Comparison of ENCODE assay signal across 19 cellular contexts in genomic region chr1:245169391-245169790, GRCh38. TPM values are rescaled to one million over a fixed set of nuclear protein-coding genes. Genes with fewer than 3 reads are reported as not detected.
DNase-seq lines count a peak whose midpoint lies in the region; ATAC-seq and TF ChIP-seq lines count a peak whose summit lies in the region.
"Had no signal": no experiment of that assay in that cellular context is flagged by ENCODE, and none has a peak within 500 bp of the region (broad histone marks: within the 10 kb centered on the region; RNA-seq: fewer than 3 reads in every experiment).

No MANE protein-coding gene starts in this region.

- H3K27ac Mint-ChIP-seq in CD14-positive monocyte, result peak overlapping the region in 4 of 7 donors; percentile 59 to 76 (median 65)
- no peak overlapping the region for H3K27ac Mint-ChIP-seq in activated CD4-positive, alpha-beta T cell treated with anti-CD3 and anti-CD28 coated beads, Interleukin-2, amount 10 ng/mL, durations not matched to agents 7 days and 5 days
- H3K27ac Mint-ChIP-seq: CD4-positive, CD25-positive, alpha-beta regulatory T cell; HFFc6 had no signal

- no peak overlapping the region for H3K4ac ChIP-seq in mesenchymal stem cell (ENCODE audit: low read depth in 1 of 2, low read length in 2 of 2)

- POLR2A ChIA-PET in activated CD4-positive, alpha-beta T cell treated with anti-CD3 and anti-CD28 coated beads, Interleukin-2, amount 10 ng/mL, durations not matched to agents 7 days and 5 days (lab: Charles Lee), result no interaction called here

- no peak overlapping the region for H3K18ac ChIP-seq in mesenchymal stem cell (ENCODE audit: low read depth in 1 of 2, low read length in 2 of 2)

- H3K36me3 Mint-ChIP-seq in CD14-positive monocyte, result peaks cover 0 to 2% of the 10 kb centered on the region in 2 donors
- H3K36me3 Mint-ChIP-seq in activated CD4-positive, alpha-beta T cell treated with anti-CD3 and anti-CD28 coated beads, Interleukin-2, amount 10 ng/mL, durations not matched to agents 7 days and 5 days (ENCODE audit: low read depth), result no peaks in the 10 kb centered on the region

- H2AK5ac ChIP-seq in mesenchymal stem cell (ENCODE audit: low read length, severe bottlenecking), result no peak overlapping the region

- H2BK5ac ChIP-seq in mesenchymal stem cell (ENCODE audit: low read depth, low read length, poor library complexity, severe bottlenecking), result no peak overlapping the region

- H3K4me1 ChIP-seq in mesenchymal stem cell (ENCODE audit: control insufficient read depth, insufficient read depth, low read depth, low read length), result no peaks in the 10 kb centered on the region

- no peak overlapping the region for H3K4me2 ChIP-seq in mesenchymal stem cell (ENCODE audit: low read length, poor library complexity, severe bottlenecking)
- H3K4me2 ChIP-seq: SK-N-SH had no signal

- peaks cover 11 to 14% of the 10 kb centered on the region in 2 experiments for H3K27me3 ChIP-seq in mesenchymal stem cell (ENCODE audit: control insufficient read depth in 1 of 2, insufficient read depth in 1 of 2, low read length in 2 of 2)

- H3K79me1 ChIP-seq in mesenchymal stem cell (replicated peaks; ENCODE audit: low read length, poor library complexity, severe bottlenecking), result no peaks in the 10 kb centered on the region

- H3K36me3 ChIP-seq in SK-N-MC (ENCODE audit: insufficient read depth, low read length), result no peaks in the 10 kb centered on the region
- H3K36me3 ChIP-seq in mesenchymal stem cell (ENCODE audit: control insufficient read depth in 1 of 2, insufficient read depth in 2 of 2, low read depth in 1 of 2, low read length in 2 of 2), result no peaks in the 10 kb centered on the region

- peaks cover 49% of the 10 kb centered on the region for H3K4me1 Mint-ChIP-seq in CD14-positive monocyte
- peaks cover 4% of the 10 kb centered on the region for H3K4me1 Mint-ChIP-seq in activated CD4-positive, alpha-beta T cell treated with anti-CD3 and anti-CD28 coated beads, Interleukin-2, amount 10 ng/mL, durations not matched to agents 7 days and 5 days

- H2BK12ac ChIP-seq in mesenchymal stem cell (ENCODE audit: low read length in 2 of 2), result peak overlapping the region in 1 of 2 experiments; percentile 19

- no peak for ATAC-seq in HG02981 (IDR thresholded peaks at IDR 0.05; ENCODE audit: unreplicated experiment)
- ATAC-seq: PC-3 had no signal

- no peak overlapping the region for H2BK120ac ChIP-seq in mesenchymal stem cell (ENCODE audit: low read depth, low read length)

- peak overlapping the region; percentile 14 for H4K8ac ChIP-seq in mesenchymal stem cell (ENCODE audit: low read length)

- no peak for TF ChIP-seq CTCF in CD14-positive monocyte (IDR thresholded peaks at IDR 0.05)

- no peak overlapping the region for H2BK15ac ChIP-seq in mesenchymal stem cell (ENCODE audit: low read depth, poor library complexity, severe bottlenecking)

- in situ Hi-C loops in KBM-7 (cut with MboI; ENCODE audit: low pct_unique_long_range_greater_than_20kb, low sequenced_read_pairs), result loop anchor here (25.0 kb wide), 1 partner anchor 818 kb away; no protein-coding TSS in a partner anchor

- no peak overlapping the region for H4K91ac ChIP-seq in mesenchymal stem cell (ENCODE audit: low read length)

- H3K9me3 Mint-ChIP-seq in CD14-positive monocyte, result peaks cover 8 to 22% (median 14%) of the 10 kb centered on the region in 7 donors
- H3K9me3 Mint-ChIP-seq in activated CD4-positive, alpha-beta T cell treated with anti-CD3 and anti-CD28 coated beads, Interleukin-2, amount 10 ng/mL, durations not matched to agents 7 days and 5 days, result no peaks in the 10 kb centered on the region
- H3K9me3 Mint-ChIP-seq: HFFc6 had no signal

- CTCF ChIA-PET in activated CD4-positive, alpha-beta T cell treated with anti-CD3 and anti-CD28 coated beads, Interleukin-2, amount 10 ng/mL, durations not matched to agents 7 days and 5 days (lab: Charles Lee), result interaction anchor here (0.6 to 1.2 kb wide), 2 partner anchors 13 to 759 kb away, joined by 5 to 6 read pairs; no protein-coding TSS in a partner anchor

- WGBS in mesenchymal stem cell, result 25% methylated on average over 7 of the region's 7 CpGs

- no peak overlapping the region for H3K23ac ChIP-seq in mesenchymal stem cell (ENCODE audit: low read length in 2 of 2)

- H3K14ac ChIP-seq in mesenchymal stem cell (ENCODE audit: low read length in 2 of 2), result peak overlapping the region in 1 of 2 experiments; percentile 50

- H2AFZ ChIP-seq in mesenchymal stem cell (ENCODE audit: low read depth, low read length), result no peak overlapping the region

- H3K9ac ChIP-seq in SK-N-MC (ENCODE audit: insufficient read length) (no peak overlapping the region), mesenchymal stem cell (ENCODE audit: low read length) (no peak overlapping the region)
- H3K9ac ChIP-seq: SK-N-SH had no signal

- H3K27ac ChIP-seq in SK-N-MC (no peak overlapping the region), mesenchymal stem cell (ENCODE audit: low read length, poor library complexity, severe bottlenecking) (no peak overlapping the region)

- peak overlapping the region; percentile 33; the same call in 1 of the 2 replicates for H3K4me3 ChIP-seq in SK-N-MC
- H3K4me3 ChIP-seq in mesenchymal stem cell (ENCODE audit: insufficient read depth in 1 of 2, low read depth in 1 of 2, low read length in 2 of 2), result no peak overlapping the region

- peak overlapping the region; percentile 60 to 62 for H3K4me3 Mint-ChIP-seq in CD14-positive monocyte
- no peak overlapping the region for H3K4me3 Mint-ChIP-seq in activated CD4-positive, alpha-beta T cell treated with anti-CD3 and anti-CD28 coated beads, Interleukin-2, amount 10 ng/mL, durations not matched to agents 7 days and 5 days
- H3K4me3 Mint-ChIP-seq: CD4-positive, CD25-positive, alpha-beta regulatory T cell; HFFc6 had no signal

- peaks cover 32 to 35% (median 33%) of the 10 kb centered on the region in 3 donors for H3K27me3 Mint-ChIP-seq in CD14-positive monocyte (ENCODE audit: low read depth in 3 of 3)
- H3K27me3 Mint-ChIP-seq in activated CD4-positive, alpha-beta T cell treated with anti-CD3 and anti-CD28 coated beads, Interleukin-2, amount 10 ng/mL, durations not matched to agents 7 days and 5 days, result peaks cover 37% of the 10 kb centered on the region

- DNase-seq in CD14-positive monocyte (ENCODE audit: low spot score), result no peak
- peak; percentile 74 for DNase-seq in KBM-7
- no peak for DNase-seq in SK-N-MC (ENCODE audit: low read depth, low spot score)
- DNase-seq in mesenchymal stem cell, result no peak
- DNase-seq in activated CD4-positive, alpha-beta T cell treated with anti-CD3 and anti-CD28 coated beads, Interleukin-2, amount 10 ng/mL, durations not matched to agents 7 days and 5 days, result no peak
- no peak for DNase-seq in NCI-H2107 (lab: John Stamatoyannopoulos, UW)
- DNase-seq: Calu3; CD4-positive, CD25-positive, alpha-beta regulatory T cell; DMS79 treated with DMSO at 0.1 percent for 48 hours; HFFc6; KG1; NCI-H1436; NCI-H2029 treated with DMSO at 0.1 percent for 48 hours; NCI-H226; NCI-H526; PC-3; SK-N-SH had no signal

- no peaks in the 10 kb centered on the region for H3K9me3 ChIP-seq in SK-N-MC (ENCODE audit: low read depth, low read length)
- peaks cover 3% of the 10 kb centered on the region for H3K9me3 ChIP-seq in mesenchymal stem cell (ENCODE audit: control insufficient read depth, low read length)
- H3K9me3 ChIP-seq: SK-N-SH had no signal

- intact Hi-C loops in CD14-positive monocyte (cut with micrococcal nuclease), result no loop called here

RNA-seq across cellular contexts. Expression of gene KIF26B, which starts 14.6 kb away (rescaled TPM):
- polyA plus RNA-seq in CD14-positive monocyte, result under 1 TPM in 1 of 2 donors, not detected in 1; 0.01 TPM
- polyA plus RNA-seq in mesenchymal stem cell (2013, experiment 1 of 2), result 10.1 TPM
- polyA plus RNA-seq in mesenchymal stem cell (2013, experiment 2 of 2), result 9.3 TPM
- not detected for total RNA-seq in activated CD4-positive, alpha-beta T cell treated with anti-CD3 and anti-CD28 coated beads, Interleukin-2, amount 10 ng/mL, durations not matched to agents 7 days and 5 days
- total RNA-seq: CD4-positive, CD25-positive, alpha-beta regulatory T cell; T-helper 1 cell treated with Interleukin-12 subunit alpha and Interleukin-12 subunit beta and Interleukin-4 antibody, amounts not matched to agents 30 ng/mL and 1 ng/mL, for 36 hours had no signal
- polyA plus RNA-seq: CD4-positive, CD25-positive, alpha-beta regulatory T cell had no signal
